Comparison of ENCODE assay signal across 11 cellular contexts in genomic region chr10:99938563-99938962, GRCh38.
A peak's percentile ranks its signal among the peaks of the same experiment; 100 is the strongest.
DNase-seq lines count a peak whose midpoint lies in the region; ATAC-seq lines count a peak whose summit lies in the region.
"Had no signal": no experiment of that assay in that cellular context is flagged by ENCODE, and none has a peak within 500 bp of the region (broad histone marks: within the 10 kb centered on the region; RNA-seq: fewer than 3 reads in every experiment).

No MANE protein-coding gene starts in this region.

- no peak overlapping the region for H3K4me3 Mint-ChIP-seq in T-cell
- H3K4me3 Mint-ChIP-seq: central memory CD8-positive, alpha-beta T cell had no signal

- peaks cover 0 to 5% (median 0%) of the 10 kb centered on the region in 3 donors for H3K9me3 Mint-ChIP-seq in T-cell
- H3K9me3 Mint-ChIP-seq: central memory CD8-positive, alpha-beta T cell had no signal

- H3K27me3 Mint-ChIP-seq in T-cell: no peaks in the 10 kb centered on the region
- H3K27me3 Mint-ChIP-seq: central memory CD8-positive, alpha-beta T cell had no signal

- DNase-seq in astrocyte of the hippocampus (ENCODE audit: low read depth, low spot score) (peak; percentile 33), T-cell (no peak), NCI-H1048 (lab: John Stamatoyannopoulos, UW) (no peak), inferior parietal cortex (ENCODE audit: extremely low spot score) (no peak), SW 1271 (lab: John Stamatoyannopoulos, UW) (no peak)
- DNase-seq: activated CD4-positive, alpha-beta T cell treated with anti-CD3 and anti-CD28 coated beads, Interleukin-2, amount 50 U/mL, for 4 hours; DMS153 had no signal

- CTCF ChIA-PET in T-cell (lab: Charles Lee): no interaction called here

- POLR2A ChIA-PET in T-cell (lab: Charles Lee): no interaction called here

- H3K36me3 Mint-ChIP-seq in T-cell: peaks cover 14% of the 10 kb centered on the region

- no peaks in the 10 kb centered on the region for H3K4me1 Mint-ChIP-seq in T-cell

- no peak overlapping the region for H3K27ac Mint-ChIP-seq in T-cell

- ATAC-seq in GM18499 (IDR thresholded peaks at IDR 0.05; ENCODE audit: insufficient read depth, unreplicated experiment) (peak; percentile 86), GM19463 (IDR thresholded peaks at IDR 0.05; ENCODE audit: unreplicated experiment) (peak; percentile 92), HG03066 (IDR thresholded peaks at IDR 0.05; ENCODE audit: low read depth, unreplicated experiment) (peak; percentile 90), T-cell (replicated peaks in 1 of 4) (no peak)

Comparison
In these comparisons a context has a peak if more than half of its experiments do, and no peak if none do; other contexts are left out.
1. ATAC-seq: peak in GM18499 (single experiment), GM19463 (single experiment) and HG03066 (single experiment); none in T-cell (0 of 4).